In the genomic region with DNA sequence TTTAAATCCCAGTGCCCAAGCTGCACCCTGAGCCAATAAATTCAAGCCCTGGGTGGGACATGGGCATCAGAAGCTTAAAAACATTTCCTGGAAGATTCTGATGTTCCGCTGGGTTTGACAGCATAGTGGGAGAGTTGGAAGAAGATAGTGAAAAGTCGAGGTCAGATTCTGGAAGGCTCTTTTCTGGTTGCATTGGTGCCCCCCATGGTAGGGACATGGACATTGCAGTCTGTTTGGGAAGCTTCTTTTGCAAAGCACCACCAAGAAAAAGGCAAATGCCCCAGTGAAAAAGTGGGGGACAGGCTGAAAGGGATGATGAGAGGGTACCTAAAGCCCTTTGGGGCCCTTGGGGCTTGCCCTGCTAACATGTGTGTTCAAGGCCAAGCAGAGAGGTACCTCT, we compare ENCODE assay signal across 2 cellular contexts.
TF ChIP-seq lines count a peak whose summit lies in the region.

No MANE protein-coding gene starts in this region.

TF ChIP-seq in HEK293, 187 proteins besides CTCF, POLR2A, EP300 and RAD21:
- TF ChIP-seq, protein P1, sequence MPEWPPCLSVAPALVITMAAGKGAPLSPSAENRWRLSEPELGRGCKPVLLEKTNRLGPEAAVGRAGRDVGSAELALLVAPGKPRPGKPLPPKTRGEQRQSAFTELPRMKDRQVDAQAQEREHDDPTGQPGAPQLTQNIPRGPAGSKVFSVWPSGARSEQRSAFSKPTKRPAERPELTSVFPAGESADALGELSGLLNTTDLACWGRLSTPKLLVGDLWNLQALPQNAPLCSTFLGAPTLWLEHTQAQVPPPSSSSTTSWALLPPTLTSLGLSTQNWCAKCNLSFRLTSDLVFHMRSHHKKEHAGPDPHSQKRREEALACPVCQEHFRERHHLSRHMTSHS (tag by site-specific recombination; IDR thresholded peaks at IDR 0.05) = no peak
- TF ChIP-seq ZNF175 (tag by site-specific recombination; IDR thresholded peaks at IDR 0.05) (no peak), ZNF391 (tag by site-specific recombination; IDR thresholded peaks at IDR 0.05; ENCODE audit: borderline replicate concordance, low read depth) (no peak), ZNF623 (tag by site-specific recombination; IDR thresholded peaks at IDR 0.05) (no peak), ZNF626 (tag by site-specific recombination; IDR thresholded peaks at IDR 0.05) (no peak), ZNF274 (IDR thresholded peaks at IDR 0.05; ENCODE audit: low read length) (no peak), ZNF274 (tag by site-specific recombination; IDR thresholded peaks at IDR 0.05; ENCODE audit: borderline replicate concordance) (no peak), ZNF114 (tag by site-specific recombination; IDR thresholded peaks at IDR 0.05) (no peak)
- TF ChIP-seq, protein P2, sequence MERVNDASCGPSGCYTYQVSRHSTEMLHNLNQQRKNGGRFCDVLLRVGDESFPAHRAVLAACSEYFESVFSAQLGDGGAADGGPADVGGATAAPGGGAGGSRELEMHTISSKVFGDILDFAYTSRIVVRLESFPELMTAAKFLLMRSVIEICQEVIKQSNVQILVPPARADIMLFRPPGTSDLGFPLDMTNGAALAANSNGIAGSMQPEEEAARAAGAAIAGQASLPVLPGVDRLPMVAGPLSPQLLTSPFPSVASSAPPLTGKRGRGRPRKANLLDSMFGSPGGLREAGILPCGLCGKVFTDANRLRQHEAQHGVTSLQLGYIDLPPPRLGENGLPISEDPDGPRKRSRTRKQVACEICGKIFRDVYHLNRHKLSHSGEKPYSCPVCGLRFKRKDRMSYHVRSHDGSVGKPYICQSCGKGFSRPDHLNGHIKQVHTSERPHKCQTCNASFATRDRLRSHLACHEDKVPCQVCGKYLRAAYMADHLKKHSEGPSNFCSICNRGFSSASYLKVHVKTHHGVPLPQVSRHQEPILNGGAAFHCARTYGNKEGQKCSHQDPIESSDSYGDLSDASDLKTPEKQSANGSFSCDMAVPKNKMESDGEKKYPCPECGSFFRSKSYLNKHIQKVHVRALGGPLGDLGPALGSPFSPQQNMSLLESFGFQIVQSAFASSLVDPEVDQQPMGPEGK (tag by site-specific recombination; IDR thresholded peaks at IDR 0.05) = no peak

TF ChIP-seq in HepG2, 621 proteins besides CTCF, POLR2A, EP300 and RAD21:
- no peak for TF ChIP-seq ZNF264 (CRISPR knock-in tag; IDR thresholded peaks at IDR 0.05)
- 0 out of 2 replicates have a peak, but pooled peaks have one; percentile 4 for TF ChIP-seq ZNF746 (CRISPR knock-in tag; IDR thresholded peaks at IDR 0.05)
- TF ChIP-seq, protein P3, sequence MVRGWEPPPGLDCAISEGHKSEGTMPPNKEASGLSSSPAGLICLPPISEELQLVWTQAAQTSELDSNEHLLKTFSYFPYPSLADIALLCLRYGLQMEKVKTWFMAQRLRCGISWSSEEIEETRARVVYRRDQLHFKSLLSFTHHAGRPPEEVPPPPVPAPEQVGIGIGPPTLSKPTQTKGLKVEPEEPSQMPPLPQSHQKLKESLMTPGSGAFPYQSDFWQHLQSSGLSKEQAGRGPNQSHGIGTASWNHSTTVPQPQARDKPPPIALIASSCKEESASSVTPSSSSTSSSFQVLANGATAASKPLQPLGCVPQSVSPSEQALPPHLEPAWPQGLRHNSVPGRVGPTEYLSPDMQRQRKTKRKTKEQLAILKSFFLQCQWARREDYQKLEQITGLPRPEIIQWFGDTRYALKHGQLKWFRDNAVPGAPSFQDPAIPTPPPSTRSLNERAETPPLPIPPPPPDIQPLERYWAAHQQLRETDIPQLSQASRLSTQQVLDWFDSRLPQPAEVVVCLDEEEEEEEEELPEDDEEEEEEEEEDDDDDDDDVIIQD (CRISPR knock-in tag; IDR thresholded peaks at IDR 0.05; ENCODE audit: low read depth) = peak; percentile 69
- TF ChIP-seq SMC3 (IDR thresholded peaks at IDR 0.05; ENCODE audit: low read length) = peak; percentile 42; the same call in 1 of the 2 replicates
- TF ChIP-seq, protein P4, sequence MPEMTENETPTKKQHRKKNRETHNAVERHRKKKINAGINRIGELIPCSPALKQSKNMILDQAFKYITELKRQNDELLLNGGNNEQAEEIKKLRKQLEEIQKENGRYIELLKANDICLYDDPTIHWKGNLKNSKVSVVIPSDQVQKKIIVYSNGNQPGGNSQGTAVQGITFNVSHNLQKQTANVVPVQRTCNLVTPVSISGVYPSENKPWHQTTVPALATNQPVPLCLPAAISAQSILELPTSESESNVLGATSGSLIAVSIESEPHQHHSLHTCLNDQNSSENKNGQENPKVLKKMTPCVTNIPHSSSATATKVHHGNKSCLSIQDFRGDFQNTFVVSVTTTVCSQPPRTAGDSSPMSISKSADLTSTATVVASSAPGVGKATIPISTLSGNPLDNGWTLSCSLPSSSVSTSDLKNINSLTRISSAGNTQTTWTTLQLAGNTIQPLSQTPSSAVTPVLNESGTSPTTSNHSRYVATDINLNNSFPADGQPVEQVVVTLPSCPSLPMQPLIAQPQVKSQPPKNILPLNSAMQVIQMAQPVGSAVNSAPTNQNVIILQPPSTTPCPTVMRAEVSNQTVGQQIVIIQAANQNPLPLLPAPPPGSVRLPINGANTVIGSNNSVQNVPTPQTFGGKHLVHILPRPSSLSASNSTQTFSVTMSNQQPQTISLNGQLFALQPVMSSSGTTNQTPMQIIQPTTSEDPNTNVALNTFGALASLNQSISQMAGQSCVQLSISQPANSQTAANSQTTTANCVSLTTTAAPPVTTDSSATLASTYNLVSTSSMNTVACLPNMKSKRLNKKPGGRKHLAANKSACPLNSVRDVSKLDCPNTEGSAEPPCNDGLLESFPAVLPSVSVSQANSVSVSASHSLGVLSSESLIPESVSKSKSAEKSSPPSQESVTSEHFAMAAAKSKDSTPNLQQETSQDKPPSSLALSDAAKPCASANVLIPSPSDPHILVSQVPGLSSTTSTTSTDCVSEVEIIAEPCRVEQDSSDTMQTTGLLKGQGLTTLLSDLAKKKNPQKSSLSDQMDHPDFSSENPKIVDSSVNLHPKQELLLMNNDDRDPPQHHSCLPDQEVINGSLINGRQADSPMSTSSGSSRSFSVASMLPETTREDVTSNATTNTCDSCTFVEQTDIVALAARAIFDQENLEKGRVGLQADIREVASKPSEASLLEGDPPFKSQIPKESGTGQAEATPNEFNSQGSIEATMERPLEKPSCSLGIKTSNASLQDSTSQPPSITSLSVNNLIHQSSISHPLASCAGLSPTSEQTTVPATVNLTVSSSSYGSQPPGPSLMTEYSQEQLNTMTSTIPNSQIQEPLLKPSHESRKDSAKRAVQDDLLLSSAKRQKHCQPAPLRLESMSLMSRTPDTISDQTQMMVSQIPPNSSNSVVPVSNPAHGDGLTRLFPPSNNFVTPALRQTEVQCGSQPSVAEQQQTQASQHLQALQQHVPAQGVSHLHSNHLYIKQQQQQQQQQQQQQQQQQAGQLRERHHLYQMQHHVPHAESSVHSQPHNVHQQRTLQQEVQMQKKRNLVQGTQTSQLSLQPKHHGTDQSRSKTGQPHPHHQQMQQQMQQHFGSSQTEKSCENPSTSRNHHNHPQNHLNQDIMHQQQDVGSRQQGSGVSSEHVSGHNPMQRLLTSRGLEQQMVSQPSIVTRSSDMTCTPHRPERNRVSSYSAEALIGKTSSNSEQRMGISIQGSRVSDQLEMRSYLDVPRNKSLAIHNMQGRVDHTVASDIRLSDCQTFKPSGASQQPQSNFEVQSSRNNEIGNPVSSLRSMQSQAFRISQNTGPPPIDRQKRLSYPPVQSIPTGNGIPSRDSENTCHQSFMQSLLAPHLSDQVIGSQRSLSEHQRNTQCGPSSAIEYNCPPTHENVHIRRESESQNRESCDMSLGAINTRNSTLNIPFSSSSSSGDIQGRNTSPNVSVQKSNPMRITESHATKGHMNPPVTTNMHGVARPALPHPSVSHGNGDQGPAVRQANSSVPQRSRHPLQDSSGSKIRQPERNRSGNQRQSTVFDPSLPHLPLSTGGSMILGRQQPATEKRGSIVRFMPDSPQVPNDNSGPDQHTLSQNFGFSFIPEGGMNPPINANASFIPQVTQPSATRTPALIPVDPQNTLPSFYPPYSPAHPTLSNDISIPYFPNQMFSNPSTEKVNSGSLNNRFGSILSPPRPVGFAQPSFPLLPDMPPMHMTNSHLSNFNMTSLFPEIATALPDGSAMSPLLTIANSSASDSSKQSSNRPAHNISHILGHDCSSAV (CRISPR knock-in tag; IDR thresholded peaks at IDR 0.05; ENCODE audit: borderline replicate concordance) = no peak
- TF ChIP-seq STAG1 (CRISPR knock-in tag; IDR thresholded peaks at IDR 0.05) = peak; percentile 49
- peak; percentile 11 for TF ChIP-seq TEAD3 (CRISPR knock-in tag; optimal IDR thresholded peaks at IDR 0.05; ENCODE audit: borderline replicate concordance)
- no peak for TF ChIP-seq JUNB (CRISPR knock-in tag; IDR thresholded peaks at IDR 0.05; ENCODE audit: borderline replicate concordance)
- TF ChIP-seq, protein P5, sequence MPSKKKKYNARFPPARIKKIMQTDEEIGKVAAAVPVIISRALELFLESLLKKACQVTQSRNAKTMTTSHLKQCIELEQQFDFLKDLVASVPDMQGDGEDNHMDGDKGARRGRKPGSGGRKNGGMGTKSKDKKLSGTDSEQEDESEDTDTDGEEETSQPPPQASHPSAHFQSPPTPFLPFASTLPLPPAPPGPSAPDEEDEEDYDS (CRISPR knock-in tag; IDR thresholded peaks at IDR 0.05) = 0 out of 2 replicates have a peak, but pooled peaks have one; percentile 14
- TF ChIP-seq, protein P6, sequence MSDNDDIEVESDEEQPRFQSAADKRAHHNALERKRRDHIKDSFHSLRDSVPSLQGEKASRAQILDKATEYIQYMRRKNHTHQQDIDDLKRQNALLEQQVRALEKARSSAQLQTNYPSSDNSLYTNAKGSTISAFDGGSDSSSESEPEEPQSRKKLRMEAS (IDR thresholded peaks at IDR 0.05) = peak; percentile 47; the same call in 1 of the 2 replicates
- TF ChIP-seq, protein P2 (CRISPR knock-in tag; IDR thresholded peaks at IDR 0.05) = 0 out of 2 replicates have a peak, but pooled peaks have one; percentile 7
- TF ChIP-seq ZNF230 (CRISPR knock-in tag; IDR thresholded peaks at IDR 0.05) = 0 out of 2 replicates have a peak, but pooled peaks have one; percentile 24
- TF ChIP-seq POGZ (CRISPR knock-in tag; IDR thresholded peaks at IDR 0.05) = 0 out of 2 replicates have a peak, but pooled peaks have one; percentile 18
- TF ChIP-seq SMAD1 (CRISPR knock-in tag; IDR thresholded peaks at IDR 0.05; ENCODE audit: borderline replicate concordance, low read depth) = 0 out of 2 replicates have a peak, but pooled peaks have one; percentile 17
- TF ChIP-seq ZNF333 (CRISPR knock-in tag; IDR thresholded peaks at IDR 0.05; ENCODE audit: borderline replicate concordance) = 0 out of 2 replicates have a peak, but pooled peaks have one; percentile 6
- no peak for TF ChIP-seq ARNTL (CRISPR knock-in tag; IDR thresholded peaks at IDR 0.05)
TF ChIP-seq in HepG2: peak in this region for 12.
